24 cellular contexts compared by ENCODE assay signal in the genomic region with DNA sequence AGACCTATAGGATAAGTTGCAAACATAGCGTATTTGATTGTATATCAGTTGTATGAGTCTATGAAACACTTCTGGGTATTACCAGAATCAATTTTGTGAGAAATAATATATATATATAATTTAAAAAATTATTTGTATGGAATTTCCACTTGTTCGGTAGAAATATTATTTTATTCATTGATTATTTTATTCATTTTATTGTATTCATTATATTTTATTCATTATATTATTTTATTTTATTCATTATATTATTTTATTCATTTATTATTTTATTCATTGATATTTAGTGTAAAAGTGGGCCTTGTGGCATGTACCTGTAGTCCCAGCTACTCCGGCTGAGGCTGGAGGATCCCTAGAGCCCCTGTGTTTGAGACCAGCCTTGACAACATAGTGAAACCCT.
"Had no signal": no experiment of that assay in that cellular context is flagged by ENCODE, and none has a peak within 500 bp of the region (broad histone marks: within the 10 kb centered on the region; RNA-seq: fewer than 3 reads in every experiment).

No MANE protein-coding gene starts in this region.

- ATAC-seq: HepG2, Panc1, PC-3, Right ventricle myocardium inferior, SK-N-SH treated with all-trans-retinoic acid at 6 μM for 48 hours had no signal

- H3K27ac ChIP-seq: SJCRH30 had no signal

- H3K9me3 ChIP-seq: MG63, SJCRH30 had no signal

- DNase-seq: IMR-90, Karpas-422, KG1, MG63, NCI-H1092, NCI-H1105 treated with DMSO at 0.1 percent for 48 hours, NCI-H1436, NCI-H187, NCI-H2029, NCI-H2081 treated with DMSO at 0.1 percent for 48 hours, NCI-H2171, NCI-H226, NCI-H446, NCI-H510A, NCI-H524 treated with DMSO at 0.1 percent for 48 hours, NCI-H69, NCI-H774, PC-3, SHP77 treated with DMSO at 0.1 percent for 48 hours, SJCRH30 had no signal

- H3K27me3 ChIP-seq: MG63, SJCRH30 had no signal

- H3K4me3 ChIP-seq: MG63, SJCRH30 had no signal

- H3K36me3 ChIP-seq: MG63, SJCRH30 had no signal

- FAIRE-seq: HepG2 had no signal
